In genomic region chr3:190494907-190495306, GRCh38 we compare ENCODE assay signal across 25 cellular contexts. TPM values are rescaled to one million over a fixed set of nuclear protein-coding genes. Genes with fewer than 3 reads are reported as not detected.
"Had no signal": no experiment of that assay in that cellular context is flagged by ENCODE, and none has a peak within 500 bp of the region (broad histone marks: within the 10 kb centered on the region; RNA-seq: fewer than 3 reads in every experiment).

No MANE protein-coding gene starts in this region.

- DNase-seq: effector memory CD8-positive, alpha-beta T cell; foreskin keratinocyte; head of caudate nucleus; hippocampal formation; kidney glomerular epithelial cell; mammary epithelial cell; naive thymus-derived CD4-positive, alpha-beta T cell; nephron progenitor cell; posterior cingulate gyrus; stimulated activated CD4-positive, alpha-beta T cell treated with anti-CD3 and anti-CD28 coated beads, Interleukin-12 subunit alpha, Interleukin-12 subunit beta, amount 100 ng/mL, for 4 hours; stimulated activated naive CD4-positive, alpha-beta T cell; stomach; substantia nigra; transverse colon had no signal

- H3K4me3 ChIP-seq: esophagus muscularis mucosa, skin epidermis, stomach, thoracic aorta, transverse colon had no signal

- H3K9me3 Mint-ChIP-seq: effector memory CD8-positive, alpha-beta T cell; naive thymus-derived CD4-positive, alpha-beta T cell; nephron progenitor cell had no signal

- H3K4me1 ChIP-seq: esophagus muscularis mucosa, foreskin keratinocyte, stomach, transverse colon had no signal

- H3K4me3 Mint-ChIP-seq: effector memory CD8-positive, alpha-beta T cell; naive thymus-derived CD4-positive, alpha-beta T cell; nephron progenitor cell had no signal

- H3K9me3 ChIP-seq: esophagus muscularis mucosa, stomach, thoracic aorta, transverse colon had no signal

- H3K27ac Mint-ChIP-seq: effector memory CD8-positive, alpha-beta T cell; naive thymus-derived CD4-positive, alpha-beta T cell; nephron progenitor cell had no signal

- ATAC-seq: effector memory CD8-positive, alpha-beta T cell; foreskin keratinocyte; naive thymus-derived CD4-positive, alpha-beta T cell; sciatic nerve had no signal

- H3K27ac ChIP-seq: epithelial cell of prostate, esophagus muscularis mucosa, foreskin keratinocyte, skin epidermis, stomach, thoracic aorta, transverse colon had no signal

- H3K36me3 ChIP-seq: esophagus muscularis mucosa, stomach, thoracic aorta, transverse colon had no signal

- H3K27me3 ChIP-seq: esophagus muscularis mucosa, foreskin keratinocyte, stomach had no signal

- H3K36me3 Mint-ChIP-seq: naive thymus-derived CD4-positive, alpha-beta T cell had no signal

RNA-seq across cellular contexts. Expression of gene TMEM207, which starts 45.2 kb away (rescaled TPM):
- total RNA-seq: esophagus muscularis mucosa; foreskin keratinocyte; lower leg skin; mammary epithelial cell; mesenteric fat pad; mononuclear cell; naive thymus-derived CD4-positive, alpha-beta T cell; omental fat pad; pulmonary artery endothelial cell; sciatic nerve; stomach; thoracic aorta; transverse colon; ureter had no signal
- polyA plus RNA-seq: foreskin keratinocyte; mammary epithelial cell; naive thymus-derived CD4-positive, alpha-beta T cell; stomach had no signal
